Comparison of ENCODE assay signal across 14 cellular contexts in the genomic region with DNA sequence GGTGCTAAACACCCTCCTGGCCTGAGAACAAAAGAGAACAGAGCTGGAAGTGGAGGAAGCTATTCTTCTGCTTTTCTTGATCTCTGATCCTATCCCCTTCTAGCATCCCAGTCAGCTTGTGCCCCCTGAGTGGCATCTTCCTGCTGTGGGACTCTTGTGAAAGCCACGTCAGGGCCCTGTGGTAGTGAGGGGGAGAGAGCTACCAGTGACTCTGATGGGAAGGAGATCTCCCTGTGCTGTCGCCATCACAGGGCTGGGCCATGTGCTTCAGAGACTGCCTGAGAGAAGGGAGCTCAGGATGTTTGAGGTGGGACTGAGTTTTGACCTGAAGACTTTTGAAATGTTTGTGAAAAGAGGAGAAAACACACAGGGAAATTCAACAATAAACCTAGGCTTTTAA.
DNase-seq lines count a peak whose midpoint lies in the region; ATAC-seq, FAIRE-seq and TF ChIP-seq lines count a peak whose summit lies in the region.
"Had no signal": no experiment of that assay in that cellular context is flagged by ENCODE, and none has a peak within 500 bp of the region (broad histone marks: within the 10 kb centered on the region; RNA-seq: fewer than 3 reads in every experiment).

No MANE protein-coding gene starts in this region.

- no peak overlapping the region for H3K4me3 ChIP-seq in CD8-positive, alpha-beta memory T cell (ENCODE audit: low read length)
- H3K4me3 ChIP-seq: ascending aorta, Peyer's patch had no signal

- H3K27me3 ChIP-seq in CD8-positive, alpha-beta memory T cell (ENCODE audit: insufficient read depth, low read length, poor library complexity, severe bottlenecking): no peaks in the 10 kb centered on the region
- H3K27me3 ChIP-seq: ascending aorta, Peyer's patch had no signal

- DNase-seq in CD8-positive, alpha-beta memory T cell: no peak
- no peak for DNase-seq in GM12891 (ENCODE audit: insufficient read length, low spot score)
- no peak for DNase-seq in T-cell
- DNase-seq in naive B cell: no peak
- no peak for DNase-seq in GM03348 (ENCODE audit: low spot score)
- no peak for DNase-seq in progenitor cell of endocrine pancreas (ENCODE audit: low spot score, unreplicated experiment)
- no peak for DNase-seq in DMS53 (lab: John Stamatoyannopoulos, UW)
- DNase-seq: hippocampal formation, left colon, NCI-H1436, NCI-H510A treated with DMSO at 0.1 percent for 48 hours had no signal

- POLR2A ChIA-PET in CD8-positive, alpha-beta memory T cell (lab: Charles Lee): no interaction called here
- POLR2A ChIA-PET in T-cell (lab: Charles Lee): no interaction called here

- peak overlapping the region in 2 of 7 donors; percentile 4 to 57 for H3K4me3 Mint-ChIP-seq in CD8-positive, alpha-beta memory T cell
- H3K4me3 Mint-ChIP-seq in T-cell: no peak overlapping the region
- H3K4me3 Mint-ChIP-seq in naive B cell: peak overlapping the region in 1 of 8 donors; percentile 51
- H3K4me3 Mint-ChIP-seq in progenitor cell of endocrine pancreas (ENCODE audit: low read depth): no peak overlapping the region

- H3K27me3 Mint-ChIP-seq in CD8-positive, alpha-beta memory T cell: no peaks in the 10 kb centered on the region
- H3K27me3 Mint-ChIP-seq in T-cell (no peaks in the 10 kb centered on the region), naive B cell (no peaks in the 10 kb centered on the region), progenitor cell of endocrine pancreas (peaks cover 9% of the 10 kb centered on the region)

- peaks cover 31 to 63% (median 46%) of the 10 kb centered on the region in 3 donors for H3K4me1 Mint-ChIP-seq in CD8-positive, alpha-beta memory T cell
- H3K4me1 Mint-ChIP-seq in T-cell (peaks cover 42 to 51% (median 49%) of the 10 kb centered on the region in 3 donors), naive B cell (peaks cover 25 to 32% (median 29%) of the 10 kb centered on the region in 3 donors), progenitor cell of endocrine pancreas (ENCODE audit: low read depth) (peaks cover 39% of the 10 kb centered on the region)

- H3K27ac ChIP-seq in CD8-positive, alpha-beta memory T cell (ENCODE audit: low read depth, low read length): no peak overlapping the region
- H3K27ac ChIP-seq: ascending aorta had no signal

- H3K36me3 Mint-ChIP-seq in CD8-positive, alpha-beta memory T cell: peaks cover 0 to 5% (median 0%) of the 10 kb centered on the region in 3 donors
- H3K36me3 Mint-ChIP-seq in T-cell (no peaks in the 10 kb centered on the region), naive B cell (no peaks in the 10 kb centered on the region), progenitor cell of endocrine pancreas (ENCODE audit: insufficient read depth) (no peaks in the 10 kb centered on the region)

- TF ChIP-seq POLR2A in GM12891 (IDR thresholded peaks at IDR 0.05; ENCODE audit: low read depth, low read length): no peak

- H3K9me3 ChIP-seq in CD8-positive, alpha-beta memory T cell (ENCODE audit: low read length): no peaks in the 10 kb centered on the region
- H3K9me3 ChIP-seq: ascending aorta, Peyer's patch had no signal

- no peaks in the 10 kb centered on the region for H3K36me3 ChIP-seq in CD8-positive, alpha-beta memory T cell (ENCODE audit: insufficient read depth, low read length)
- H3K36me3 ChIP-seq: ascending aorta, Peyer's patch had no signal

- peak overlapping the region; percentile 15 to 93 (median 64) for H3K27ac Mint-ChIP-seq in CD8-positive, alpha-beta memory T cell
- H3K27ac Mint-ChIP-seq in T-cell (peak overlapping the region; percentile 49 to 65), naive B cell (peak overlapping the region; percentile 43 to 88 (median 72)), progenitor cell of endocrine pancreas (no peak overlapping the region)

- H3K4me1 ChIP-seq in CD8-positive, alpha-beta memory T cell (ENCODE audit: insufficient read depth, low read length): peaks cover 23% of the 10 kb centered on the region
- H3K4me1 ChIP-seq: ascending aorta had no signal

- ATAC-seq in T-cell (replicated peaks in 1 of 4) (no peak), naive B cell (ENCODE audit: low read depth in 2 of 2) (no peak)
- ATAC-seq: left colon had no signal

- CTCF ChIA-PET in CD8-positive, alpha-beta memory T cell (lab: Charles Lee): interaction anchor here (0.5 to 1.9 kb wide), 3 partner anchors 13 to 142 kb away, joined by 3 to 9 read pairs (median 4); no protein-coding TSS in a partner anchor
- CTCF ChIA-PET in T-cell (lab: Charles Lee): interaction anchor here (0.6 to 0.7 kb wide), 2 partner anchors 231 to 346 kb away, joined by 3 to 12 read pairs; no protein-coding TSS in a partner anchor

- TF ChIP-seq CTCF in progenitor cell of endocrine pancreas (IDR thresholded peaks at IDR 0.05; ENCODE audit: unreplicated experiment): no peak

- no peaks in the 10 kb centered on the region for H3K9me3 Mint-ChIP-seq in CD8-positive, alpha-beta memory T cell
- no peaks in the 10 kb centered on the region for H3K9me3 Mint-ChIP-seq in T-cell
- no peaks in the 10 kb centered on the region for H3K9me3 Mint-ChIP-seq in naive B cell
- no peaks in the 10 kb centered on the region for H3K9me3 Mint-ChIP-seq in progenitor cell of endocrine pancreas (ENCODE audit: low read depth)

- FAIRE-seq in GM12891 (lab: Jason Lieb, UNC): peak; percentile 74
- FAIRE-seq: G401.6 had no signal

TF ChIP-seq in GM12891, 5 proteins besides CTCF, POLR2A, EP300 and RAD21:
- TF ChIP-seq SPI1 (IDR thresholded peaks at IDR 0.05; ENCODE audit: low read depth, low read length) (no peak), POU2F2 (IDR thresholded peaks at IDR 0.05; ENCODE audit: low read depth, low read length) (no peak), POLR2AphosphoS5 (IDR thresholded peaks at IDR 0.05; ENCODE audit: low read depth, low read length) (no peak), TAF1 (IDR thresholded peaks at IDR 0.05; ENCODE audit: low read depth, low read length) (no peak), PAX5 (IDR thresholded peaks at IDR 0.05; ENCODE audit: insufficient read depth, low read length, severe bottlenecking) (no peak)
